In genomic region chr1:115647000-115647399, GRCh38 we compare ENCODE assay signal across 30 cellular contexts. TPM values are rescaled to one million over a fixed set of nuclear protein-coding genes. Genes with fewer than 3 reads are reported as not detected.
DNase-seq lines count a peak whose midpoint lies in the region; ATAC-seq, FAIRE-seq and TF ChIP-seq lines count a peak whose summit lies in the region.
"Had no signal": no experiment of that assay in that cellular context is flagged by ENCODE, and none has a peak within 500 bp of the region (broad histone marks: within the 10 kb centered on the region; RNA-seq: fewer than 3 reads in every experiment).

No MANE protein-coding gene starts in this region.

- H3K9me3 ChIP-seq in liver (ENCODE audit: control insufficient read depth in 4 of 4, low read length in 3 of 4) (no peaks in the 10 kb centered on the region), HepG2 (ENCODE audit: low read length) (no peaks in the 10 kb centered on the region), keratinocyte (ENCODE audit: control insufficient read depth, low read depth, low read length) (no peaks in the 10 kb centered on the region)
- H3K9me3 ChIP-seq: suprapubic skin had no signal

- POLR2A ChIA-PET in HepG2 (lab: Yijun Ruan, JAX): interaction anchor here (0.7 kb wide), 1 partner anchor 223 kb away, joined by 4 read pairs; no protein-coding TSS in a partner anchor

- dilution Hi-C loops in keratinocyte (cut with MboI; ENCODE audit: extremely low pct_ligation_motif_present, low sequenced_read_pairs): no loop called here

- DNase-seq in HepG2 (ENCODE audit: low spot score) (no peak), brain microvascular endothelial cell (peak; percentile 36), keratinocyte (ENCODE audit: low read depth, low spot score) (no peak), DMS 273 treated with DMSO at 0.1 percent for 48 hours (lab: John Stamatoyannopoulos, UW) (no peak), NCI-H2107 (lab: John Stamatoyannopoulos, UW) (no peak), chondrocyte (ENCODE audit: low spot score) (no peak)
- DNase-seq: AML-193; aorta; cerebellar nuclear complex; effector CD8-positive, alpha-beta T cell; HFFc6; KG1; mesenchymal stem cell; NCI-H187; NCI-H748 treated with DMSO at 0.1 percent for 48 hours; nucleus accumbens; stimulated activated CD4-positive, alpha-beta T cell treated with anti-CD3 and anti-CD28 coated beads, Interleukin-2, amount 100 ng/mL, for 48 hours had no signal

- H3K9ac ChIP-seq in liver (ENCODE audit: low read depth in 1 of 2, low read length in 2 of 2): no peak overlapping the region
- no peak overlapping the region for H3K9ac ChIP-seq in HepG2 (ENCODE audit: insufficient read depth, low read depth, low read length)
- H3K9ac ChIP-seq in keratinocyte (ENCODE audit: control insufficient read depth, extremely low read depth, insufficient read depth, low read length): peak overlapping the region; percentile 6

- no peak overlapping the region for H3K4me3 ChIP-seq in liver (ENCODE audit: low read depth in 1 of 3, low read length in 3 of 3)
- H3K4me3 ChIP-seq in HepG2 (replicated peaks in 1 of 3; ENCODE audit: insufficient read depth in 1 of 3, low read depth in 2 of 3, low read length in 3 of 3): no peak overlapping the region
- H3K4me3 ChIP-seq in brain microvascular endothelial cell (ENCODE audit: low read depth, low read length): no peak overlapping the region
- H3K4me3 ChIP-seq in keratinocyte (ENCODE audit: control insufficient read depth in 2 of 3, extremely low read depth in 1 of 3, insufficient read depth in 2 of 3, low read depth in 1 of 3, low read length in 3 of 3): no peak overlapping the region
- H3K4me3 ChIP-seq: GM23338, suprapubic skin had no signal

- intact Hi-C loops in HepG2 (cut with micrococcal nuclease; ENCODE audit: unreplicated experiment): no loop called here

- TF ChIP-seq POLR2A in HepG2 (IDR thresholded peaks at IDR 0.05; ENCODE audit: insufficient read depth in 1 of 2, low read depth in 2 of 2, low read length in 2 of 2): no peak

- H3K27ac ChIP-seq in liver (ENCODE audit: low read depth in 1 of 2, low read length in 2 of 2): no peak overlapping the region
- no peak overlapping the region for H3K27ac ChIP-seq in HepG2 (ENCODE audit: extremely low read length, insufficient read depth, low read length)
- H3K27ac ChIP-seq in brain microvascular endothelial cell: no peak overlapping the region
- H3K27ac ChIP-seq in keratinocyte (ENCODE audit: control insufficient read depth, insufficient read depth, low read length): no peak overlapping the region
- H3K27ac ChIP-seq: suprapubic skin had no signal

- in situ Hi-C loops in HepG2 (cut with HindIII; ENCODE audit: extremely low pct_ligation_motif_present, low pct_unique_long_range_greater_than_20kb) (no loop called here), brain microvascular endothelial cell (cut with HindIII; ENCODE audit: low pct_ligation_motif_present, low sequenced_read_pairs) (no loop called here)

- H3K36me3 ChIP-seq in liver (ENCODE audit: control insufficient read depth in 4 of 4, insufficient read depth in 3 of 4, low read depth in 1 of 4, low read length in 3 of 4): peaks cover 0 to 1% (median 0%) of the 10 kb centered on the region in 4 donors
- peaks cover 2 to 13% of the 10 kb centered on the region in 2 experiments; a peak in 3 of 5 replicates for H3K36me3 ChIP-seq in HepG2 (replicated peaks in 1 of 2; ENCODE audit: control insufficient read depth in 1 of 2, insufficient read depth in 2 of 2, low read length in 2 of 2)
- no peaks in the 10 kb centered on the region for H3K36me3 ChIP-seq in brain microvascular endothelial cell (replicated peaks)
- peaks cover under 1 to 5% of the 10 kb centered on the region in 2 experiments for H3K36me3 ChIP-seq in keratinocyte (ENCODE audit: control insufficient read depth in 2 of 2, extremely low read depth in 1 of 2, insufficient read depth in 2 of 2, low read length in 2 of 2)

- no peaks in the 10 kb centered on the region for H3K9me3 Mint-ChIP-seq in chondrocyte (ENCODE audit: low read depth)
- H3K9me3 Mint-ChIP-seq: activated naive CD4-positive, alpha-beta T cell treated with anti-CD3 and anti-CD28 coated beads, Interleukin-2, amount 50 U/mL, for 24 hours; activated T-helper 1 cell treated with anti-CD3 and anti-CD28 coated beads, Interleukin-12 subunit alpha, Interleukin-12 subunit beta, Interleukin-2, Interleukin-4 antibody, amounts not matched to agents 30 ng/mL and 10 ng/mL and 1 ng/mL, durations not matched to agents 14 hours and 24 hours and 36 hours; GM23338; HFFc6; stimulated activated memory B cell treated with anti-CD40 and anti-IgM and Interleukin-4, amounts not matched to agents 10 μg/mL and 1 μg/mL and 100 μg/mL, for 72 hours; T-helper 2 cell treated with Interferon-gamma antibody and Interleukin-4, amounts not matched to agents 5 μg/mL and 100 μg/mL, for 36 hours; WTC11 had no signal

- H2AFZ ChIP-seq in HepG2 (ENCODE audit: low read length): no peak overlapping the region
- H2AFZ ChIP-seq in keratinocyte (ENCODE audit: control insufficient read depth, low read length): no peak overlapping the region
- H2AFZ ChIP-seq: GM23338 had no signal

- H3K4me1 ChIP-seq in liver (ENCODE audit: control insufficient read depth in 4 of 4, insufficient read depth in 4 of 4, low read length in 3 of 4) (peaks cover 0 to 21% (median 6%) of the 10 kb centered on the region in 4 donors), HepG2 (ENCODE audit: insufficient read depth, low read length) (peaks cover 35% of the 10 kb centered on the region), keratinocyte (ENCODE audit: control insufficient read depth, extremely low read depth, insufficient read depth, low read length) (peaks cover 46% of the 10 kb centered on the region)

- peaks cover 14% of the 10 kb centered on the region for H3K4me1 Mint-ChIP-seq in chondrocyte (ENCODE audit: low read depth)

- BruUV-seq in HepG2 (replicated peaks; lab: Mats Ljungman, UMichigan): no TSS peak

- peaks cover 7% of the 10 kb centered on the region for H3K9me1 ChIP-seq in keratinocyte (ENCODE audit: control insufficient read depth, extremely low read depth, insufficient read depth, low read length)

- no peak for TF ChIP-seq EP300 in HepG2 (IDR thresholded peaks at IDR 0.05; ENCODE audit: low read depth in 2 of 2, low read length in 2 of 2)
- TF ChIP-seq EP300 in HepG2 (CRISPR knock-in tag; IDR thresholded peaks at IDR 0.05; ENCODE audit: borderline replicate concordance): no peak

- H3K27me3 ChIP-seq in liver (ENCODE audit: control insufficient read depth in 4 of 4, insufficient read depth in 4 of 4, low read length in 3 of 4): no peaks in the 10 kb centered on the region
- no peaks in the 10 kb centered on the region; a peak in 1 of 5 replicates for H3K27me3 ChIP-seq in HepG2 (ENCODE audit: control insufficient read depth in 1 of 2, insufficient read depth in 2 of 2, low read length in 2 of 2)
- no peaks in the 10 kb centered on the region for H3K27me3 ChIP-seq in brain microvascular endothelial cell (replicated peaks)
- H3K27me3 ChIP-seq in keratinocyte (ENCODE audit: control insufficient read depth, extremely low read depth, insufficient read depth, low read length): no peaks in the 10 kb centered on the region
- H3K27me3 ChIP-seq: suprapubic skin had no signal

- H3K27ac Mint-ChIP-seq in chondrocyte (ENCODE audit: unreplicated experiment): no peak overlapping the region
- H3K27ac Mint-ChIP-seq: activated naive CD4-positive, alpha-beta T cell treated with anti-CD3 and anti-CD28 coated beads, Interleukin-2, amount 50 U/mL, for 24 hours; activated T-helper 1 cell treated with anti-CD3 and anti-CD28 coated beads, Interleukin-12 subunit alpha, Interleukin-12 subunit beta, Interleukin-2, Interleukin-4 antibody, amounts not matched to agents 30 ng/mL and 10 ng/mL and 1 ng/mL, durations not matched to agents 14 hours and 24 hours and 36 hours; CD4-positive, alpha-beta memory T cell; GM23338; HFFc6; naive thymus-derived CD4-positive, alpha-beta T cell; stimulated activated memory B cell treated with anti-CD40 and anti-IgM and Interleukin-4, amounts not matched to agents 10 μg/mL and 1 μg/mL and 100 μg/mL, for 72 hours; T-helper 2 cell treated with Interferon-gamma antibody and Interleukin-4, amounts not matched to agents 5 μg/mL and 100 μg/mL, for 36 hours; WTC11 had no signal

- CTCF ChIA-PET in HepG2 (lab: Yijun Ruan, JAX; ENCODE audit: low intra/inter-chr PET ratio, low total read pairs): no interaction called here

- TF ChIP-seq RAD21 in liver (IDR thresholded peaks at IDR 0.05) (no peak), HepG2 (CRISPR knock-in tag; IDR thresholded peaks at IDR 0.05) (no peak)

- TF ChIP-seq CTCF in liver (IDR thresholded peaks at IDR 0.05; ENCODE audit: low read depth, low read length, missing input control): no peak
- TF ChIP-seq CTCF in HepG2 (CRISPR knock-in tag; IDR thresholded peaks at IDR 0.05): no peak
- no peak for TF ChIP-seq CTCF in brain microvascular endothelial cell (IDR thresholded peaks at IDR 0.05; ENCODE audit: low read depth, low read length, missing control alignments)
- TF ChIP-seq CTCF in keratinocyte (optimal IDR thresholded peaks at IDR 0.05 in 1 of 3, IDR thresholded peaks at IDR 0.05 in 1 of 3, conservative IDR thresholded peaks at IDR 0.05 in 1 of 3; ENCODE audit: extremely low read depth in 1 of 3, insufficient read depth in 2 of 3, low read length in 3 of 3): no peak
- TF ChIP-seq CTCF in chondrocyte (IDR thresholded peaks at IDR 0.05): no peak

- H3K4me2 ChIP-seq in HepG2 (ENCODE audit: low read depth, low read length) (no peak overlapping the region), keratinocyte (ENCODE audit: control insufficient read depth, extremely low read depth, insufficient read depth, low read depth, low read length) (peak overlapping the region; percentile 36)
- H3K4me2 ChIP-seq: GM23338 had no signal

- H3K36me3 Mint-ChIP-seq in chondrocyte (ENCODE audit: low read depth): no peaks in the 10 kb centered on the region
- H3K36me3 Mint-ChIP-seq: activated naive CD4-positive, alpha-beta T cell treated with anti-CD3 and anti-CD28 coated beads, Interleukin-2, amount 50 U/mL, for 24 hours; stimulated activated memory B cell treated with anti-CD40 and anti-IgM and Interleukin-4, amounts not matched to agents 10 μg/mL and 1 μg/mL and 100 μg/mL, for 72 hours had no signal

- WGBS in liver: 75% methylated on average over 4 of the region's 4 CpGs
- 94% methylated on average over 4 of the region's 4 CpGs for WGBS in HepG2 (ENCODE audit: low lambda C conversion rate)

- H4K20me1 ChIP-seq in HepG2 (ENCODE audit: insufficient read depth, low read length) (no peaks in the 10 kb centered on the region), keratinocyte (ENCODE audit: control insufficient read depth, extremely low read depth, insufficient read depth, low read length) (peaks cover 3% of the 10 kb centered on the region)

- ATAC-seq in HepG2 (no peak), GM21360 (IDR thresholded peaks at IDR 0.05; ENCODE audit: unreplicated experiment) (no peak)
- ATAC-seq: GM23338; stimulated activated memory B cell treated with anti-CD40 and anti-IgM and Interleukin-4, amounts not matched to agents 10 μg/mL and 1 μg/mL and 100 μg/mL, for 72 hours; WTC11 had no signal

- no peaks in the 10 kb centered on the region for H3K27me3 Mint-ChIP-seq in chondrocyte (ENCODE audit: low read depth)
- H3K27me3 Mint-ChIP-seq: CD4-positive, alpha-beta memory T cell; stimulated activated memory B cell treated with anti-CD40 and anti-IgM and Interleukin-4, amounts not matched to agents 10 μg/mL and 1 μg/mL and 100 μg/mL, for 72 hours had no signal

- H3K79me2 ChIP-seq in HepG2 (ENCODE audit: insufficient read depth, low read length): peaks cover 65% of the 10 kb centered on the region
- peaks cover 83% of the 10 kb centered on the region for H3K79me2 ChIP-seq in keratinocyte (ENCODE audit: control insufficient read depth, insufficient read depth, low read length)

- FAIRE-seq in HepG2 (lab: Jason Lieb, UNC): no peak
- no peak for FAIRE-seq in keratinocyte (lab: Jason Lieb, UNC)
- FAIRE-seq: A204.1, frontal cortex had no signal

- no peak overlapping the region for H3K4me3 Mint-ChIP-seq in chondrocyte (ENCODE audit: unreplicated experiment)
- H3K4me3 Mint-ChIP-seq: activated naive CD4-positive, alpha-beta T cell treated with anti-CD3 and anti-CD28 coated beads, Interleukin-2, amount 50 U/mL, for 24 hours; activated T-helper 1 cell treated with anti-CD3 and anti-CD28 coated beads, Interleukin-12 subunit alpha, Interleukin-12 subunit beta, Interleukin-2, Interleukin-4 antibody, amounts not matched to agents 30 ng/mL and 10 ng/mL and 1 ng/mL, durations not matched to agents 14 hours and 24 hours and 36 hours; CD4-positive, alpha-beta memory T cell; GM23338; HFFc6; naive thymus-derived CD4-positive, alpha-beta T cell; stimulated activated memory B cell treated with anti-CD40 and anti-IgM and Interleukin-4, amounts not matched to agents 10 μg/mL and 1 μg/mL and 100 μg/mL, for 72 hours; T-helper 2 cell treated with Interferon-gamma antibody and Interleukin-4, amounts not matched to agents 5 μg/mL and 100 μg/mL, for 36 hours; WTC11 had no signal

RNA-seq across cellular contexts. Expression of gene VANGL1, which starts 5.2 kb away (rescaled TPM):
- 1 to 10 TPM; 4.3 to 6.8 TPM for total RNA-seq in liver
- polyA plus RNA-seq in liver: 1 to 10 TPM; 2.5 to 2.8 TPM
- total RNA-seq in HepG2 (2016; rRNA removed; fragmentation: Illumina TruSeq; extraction: Trizol): 5.9 and 9.4 TPM in 2 replicates
- total RNA-seq in HepG2 (2016; cell fraction: cytosol; rRNA removed; fragmentation: Illumina TruSeq; extraction: Trizol; ENCODE audit: low read depth): 3.4 and 3.7 TPM in 2 replicates
- 5.7 and 8.5 TPM in 2 replicates for total RNA-seq in HepG2 (2016; cell fraction: insoluble cytoplasmic fraction; rRNA removed; fragmentation: Illumina TruSeq; extraction: Trizol)
- 5.7 and 6.0 TPM in 2 replicates for total RNA-seq in HepG2 (2016; cell fraction: membrane; rRNA removed; fragmentation: Illumina TruSeq; extraction: Trizol)
- 10.0 and 12.8 TPM in 2 replicates for total RNA-seq in HepG2 (2016; cell fraction: nucleus; rRNA removed; fragmentation: Illumina TruSeq; extraction: Trizol)
- polyA plus RNA-seq in HepG2 (2011; rRNA removed): 5.3 TPM in 2 replicates
- 5.1 and 5.3 TPM in 2 replicates for polyA plus RNA-seq in HepG2 (2011; cell fraction: cytosol; rRNA removed)
- polyA plus RNA-seq in HepG2 (2011; cell fraction: nucleus; rRNA removed): 4.1 and 5.0 TPM in 2 replicates
- 3.7 and 4.2 TPM in 2 replicates for polyA plus RNA-seq in HepG2 (2012)
- 1.4 and 1.6 TPM in 2 replicates for polyA plus RNA-seq in HepG2 (2016; cell fraction: cytosol; fragmentation: Illumina TruSeq; extraction: Trizol; ENCODE audit: low read depth)
- polyA plus RNA-seq in HepG2 (2016; cell fraction: insoluble cytoplasmic fraction; fragmentation: Illumina TruSeq; extraction: Trizol; ENCODE audit: low read depth): 4.2 and 5.8 TPM in 2 replicates
- 2.6 and 2.7 TPM in 2 replicates for polyA plus RNA-seq in HepG2 (2016; cell fraction: membrane; fragmentation: Illumina TruSeq; extraction: Trizol; ENCODE audit: low read depth)
- 10.3 and 10.4 TPM in 2 replicates for polyA plus RNA-seq in HepG2 (2016; cell fraction: nucleus; fragmentation: Illumina TruSeq; extraction: Trizol; ENCODE audit: insufficient read depth, low read depth)
- 14.7 and 37.5 TPM in 2 replicates for polyA minus RNA-seq in HepG2 (2011; rRNA and poly(A)+ RNA removed; ENCODE audit: low replicate concordance)
- 4.2 and 5.7 TPM in 2 replicates for polyA minus RNA-seq in HepG2 (2011; cell fraction: cytosol; rRNA and poly(A)+ RNA removed)
- polyA minus RNA-seq in HepG2 (2011; cell fraction: nucleus; rRNA and poly(A)+ RNA removed): 5.3 and 7.2 TPM in 2 replicates
- 22.4 to 25.0 TPM (median 23.1 TPM) in 3 replicates for polyA plus RNA-seq in keratinocyte
- 21.7 TPM for polyA plus RNA-seq in keratinocyte (2011; ENCODE audit: low read depth)
- 11.0 and 14.0 TPM in 2 replicates for polyA plus RNA-seq in keratinocyte (2011; cell fraction: cytosol; rRNA removed)
- 31.6 and 34.8 TPM in 2 replicates for polyA plus RNA-seq in keratinocyte (2011; cell fraction: nucleus; rRNA removed)
- 9.3 and 24.1 TPM in 2 replicates for polyA plus RNA-seq in keratinocyte (2012; ENCODE audit: low replicate concordance)
- polyA minus RNA-seq in keratinocyte: 36.4 to 62.2 TPM (median 39.0 TPM) in 3 replicates
- polyA minus RNA-seq in keratinocyte (2011; cell fraction: cytosol; rRNA and poly(A)+ RNA removed): 8.8 TPM
- 26.9 and 64.1 TPM in 2 replicates for polyA minus RNA-seq in keratinocyte (2011; cell fraction: nucleus; rRNA and poly(A)+ RNA removed)
- 16.2 to 19.2 TPM (median 18.0 TPM) in 3 replicates for total RNA-seq in chondrocyte
